Comparison of ENCODE assay signal across 8 cellular contexts in genomic region chrX:2610246-2611170, GRCh38.
A peak's percentile ranks its signal among the peaks of the same experiment; 100 is the strongest.
DNase-seq lines count a peak whose midpoint lies in the region; FAIRE-seq and TF ChIP-seq lines count a peak whose summit lies in the region.

No MANE protein-coding gene starts in this region.

- H3K27me3 ChIP-seq in SU-DHL-6 (ENCODE audit: low read length) = no peaks in the 10 kb centered on the region

- H3K27ac ChIP-seq in SU-DHL-6 (ENCODE audit: low read depth, low read length) = no peak overlapping the region

- H3K4me2 ChIP-seq in SU-DHL-6 (ENCODE audit: low read depth, low read length, poor library complexity, severe bottlenecking) = peak overlapping the region; percentile 77

- H3K9me2 ChIP-seq in SU-DHL-6 (replicated peaks; ENCODE audit: insufficient read depth, low read length) = no peaks in the 10 kb centered on the region

- H3K79me2 ChIP-seq in SU-DHL-6 (ENCODE audit: insufficient read depth, low read length) = peaks cover 2% of the 10 kb centered on the region; the same call in 1 of the 2 replicates

- no peak for TF ChIP-seq POLR2A in GM12892 (IDR thresholded peaks at IDR 0.05; ENCODE audit: low read depth, low read length)

- no peaks in the 10 kb centered on the region for H3K36me3 ChIP-seq in SU-DHL-6 (ENCODE audit: low read length)

- no peaks in the 10 kb centered on the region for H3K9me3 ChIP-seq in SU-DHL-6 (ENCODE audit: insufficient read depth, low read length)

- FAIRE-seq in GM12892 (lab: Jason Lieb, UNC) = peak; percentile 75

- H3K4me3 ChIP-seq in SU-DHL-6 (ENCODE audit: insufficient read depth, low read length, poor library complexity, severe bottlenecking) (peak overlapping the region; percentile 77), fibroblast of villous mesenchyme (ENCODE audit: low read depth, low read length) (peak overlapping the region; percentile 91), skeletal muscle cell (ENCODE audit: low read depth, low read length) (peak overlapping the region; percentile 90)

- DNase-seq in GM12892 (ENCODE audit: insufficient read length) (no peak), fibroblast of villous mesenchyme (ENCODE audit: low read depth) (no peak), skeletal muscle cell (ENCODE audit: low read depth) (no peak), HPDE6-E6E7 (ENCODE audit: extremely low spot score) (no peak), NCI-H2227 (lab: John Stamatoyannopoulos, UW; ENCODE audit: unreplicated experiment) (no peak)
- DNase-seq in activated CD4-positive, CD25-positive, alpha-beta regulatory T cell treated with anti-CD3 and anti-CD28 coated beads, Interleukin-2, amount 50 U/mL, for 72 hours = no peak
- DNase-seq in stimulated activated naive CD4-positive, alpha-beta T cell treated with Interleukin-2 at 50 U/mL for 16 hours (lab: John Stamatoyannopoulos, UW) = no peak

- no peaks in the 10 kb centered on the region for H4K20me1 ChIP-seq in SU-DHL-6 (ENCODE audit: low read depth, low read length)

- no peak overlapping the region for H2AFZ ChIP-seq in SU-DHL-6 (ENCODE audit: low read depth, low read length, severe bottlenecking)

- H3K9ac ChIP-seq in SU-DHL-6 (ENCODE audit: low read length) = 0 out of 2 replicates have a peak overlapping the region, but pooled peaks have one; percentile 22

- no peak for TF ChIP-seq CTCF in SU-DHL-6 (IDR thresholded peaks at IDR 0.05; ENCODE audit: insufficient read depth, low read length, poor library complexity, severe bottlenecking)
- no peak for TF ChIP-seq CTCF in fibroblast of villous mesenchyme (IDR thresholded peaks at IDR 0.05; ENCODE audit: insufficient read depth, low read depth, low read length)

- no peaks in the 10 kb centered on the region for H3F3A ChIP-seq in SU-DHL-6 (ENCODE audit: insufficient read depth)
